ENCODE assay signal across 10 cellular contexts in the genomic region with DNA sequence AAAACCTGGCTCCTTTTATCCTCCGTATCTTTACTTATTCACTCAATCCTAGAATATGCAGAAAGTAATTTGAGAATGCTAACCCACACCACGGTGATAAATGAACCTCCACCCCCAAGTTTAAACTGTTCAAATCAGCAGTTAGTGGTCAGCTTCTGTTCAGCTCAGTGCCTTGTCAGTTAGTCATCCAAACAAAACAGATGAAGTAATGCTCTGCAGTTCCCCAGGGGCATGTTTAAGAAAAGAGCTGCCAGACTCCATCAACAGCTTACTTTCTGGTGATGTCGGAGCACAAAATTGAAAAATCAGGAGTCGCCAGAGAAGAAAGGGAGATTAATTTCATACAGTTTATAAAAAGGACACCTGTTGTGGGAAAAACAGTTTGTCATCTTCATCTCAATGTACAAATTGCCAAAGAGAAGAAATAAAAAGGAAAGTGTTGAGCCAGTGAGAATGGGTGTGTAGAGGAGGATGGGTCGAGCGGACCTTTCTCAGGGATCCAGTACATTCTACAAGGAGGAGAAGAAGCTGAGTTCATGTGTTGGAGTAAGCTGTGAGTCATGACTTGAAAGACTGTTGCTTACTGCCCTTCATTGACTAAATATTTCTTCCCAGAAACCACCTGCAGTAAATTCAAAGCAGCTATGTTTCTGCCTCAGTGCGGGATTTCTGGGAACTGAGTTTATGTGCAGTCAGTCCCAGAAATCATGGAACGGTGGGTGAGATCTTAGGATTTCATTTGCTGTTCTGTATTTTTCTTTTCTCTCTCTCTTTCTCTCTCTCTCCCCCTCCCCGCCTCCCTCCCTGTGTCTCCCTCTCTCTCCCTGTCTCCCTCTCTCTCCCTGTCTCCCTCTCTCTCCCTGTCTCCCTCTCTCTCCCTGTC. TPM values are rescaled to one million over a fixed set of nuclear protein-coding genes. Genes with fewer than 3 reads are reported as not detected.
DNase-seq lines count a peak whose midpoint lies in the region; ATAC-seq and TF ChIP-seq lines count a peak whose summit lies in the region.
"Had no signal": no experiment of that assay in that cellular context is flagged by ENCODE, and none has a peak within 500 bp of the region (broad histone marks: within the 10 kb centered on the region; RNA-seq: fewer than 3 reads in every experiment).

No MANE protein-coding gene starts in this region.

- H3K36me3 Mint-ChIP-seq in stimulated activated memory B cell treated with anti-CD40 and anti-IgM and Interleukin-4, amounts not matched to agents 10 μg/mL and 1 μg/mL and 100 μg/mL, for 72 hours, result no peaks in the 10 kb centered on the region

- no peak overlapping the region for H3K27ac Mint-ChIP-seq in stimulated activated memory B cell treated with anti-CD40 and anti-IgM and Interleukin-4, amounts not matched to agents 10 μg/mL and 1 μg/mL and 100 μg/mL, for 72 hours
- H3K27ac Mint-ChIP-seq: nephron had no signal

- H3K4me1 ChIP-seq in BE2C (peaks cover 43% of the 10 kb centered on the region), Panc1 (ENCODE audit: control insufficient read depth, insufficient read depth, low read length) (peaks cover 100% of the 10 kb centered on the region)

- no peaks in the 10 kb centered on the region for H3K9me3 ChIP-seq in BE2C
- H3K9me3 ChIP-seq in Panc1 (ENCODE audit: control insufficient read depth, insufficient read depth, low read depth, low read length), result no peaks in the 10 kb centered on the region

- intact Hi-C loops in Panc1 (cut with micrococcal nuclease; ENCODE audit: unreplicated experiment), result no loop called here

- H3K27me3 ChIP-seq in BE2C, result no peaks in the 10 kb centered on the region
- H3K27me3 ChIP-seq in Panc1 (ENCODE audit: control insufficient read depth, insufficient read depth, low read length), result no peaks in the 10 kb centered on the region

- peak overlapping the region; percentile 99 for H3K27ac ChIP-seq in Panc1 (ENCODE audit: low read length)

- H3K4me1 Mint-ChIP-seq in stimulated activated memory B cell treated with anti-CD40 and anti-IgM and Interleukin-4, amounts not matched to agents 10 μg/mL and 1 μg/mL and 100 μg/mL, for 72 hours, result peaks cover 35% of the 10 kb centered on the region

- H3K4me3 Mint-ChIP-seq in stimulated activated memory B cell treated with anti-CD40 and anti-IgM and Interleukin-4, amounts not matched to agents 10 μg/mL and 1 μg/mL and 100 μg/mL, for 72 hours, result no peak overlapping the region
- H3K4me3 Mint-ChIP-seq: nephron had no signal

- peak overlapping the region; percentile 23 for H3K4me3 ChIP-seq in BE2C (ENCODE audit: low read depth, low read length)
- peak overlapping the region; percentile 27 to 47 for H3K4me3 ChIP-seq in Panc1 (ENCODE audit: low read depth in 2 of 2, low read length in 2 of 2)

- H3K27me3 Mint-ChIP-seq in stimulated activated memory B cell treated with anti-CD40 and anti-IgM and Interleukin-4, amounts not matched to agents 10 μg/mL and 1 μg/mL and 100 μg/mL, for 72 hours, result no peaks in the 10 kb centered on the region
- H3K27me3 Mint-ChIP-seq: IgD-negative memory B cell had no signal

- DNase-seq in BE2C (peak; percentile 53), Panc1 (ENCODE audit: low read depth, low spot score) (peak; percentile 96), fibroblast of the conjunctiva (ENCODE audit: low read depth) (peak; percentile 90), ureter (ENCODE audit: low spot score) (no peak), NK-92 (lab: John Stamatoyannopoulos, UW; ENCODE audit: unreplicated experiment) (no peak)

- in situ Hi-C loops in Panc1 (cut with HindIII; ENCODE audit: low pct_unique_long_range_greater_than_20kb, low sequenced_read_pairs), result no loop called here

- BruUV-seq in Panc1 (replicated peaks; lab: Mats Ljungman, UMichigan), result TSS peak; percentile 35

- H3K36me3 ChIP-seq in BE2C (no peaks in the 10 kb centered on the region), Panc1 (ENCODE audit: control insufficient read depth, insufficient read depth, low read length) (no peaks in the 10 kb centered on the region; the same call in 1 of the 2 replicates)

- ATAC-seq in GM19438 (IDR thresholded peaks at IDR 0.05; ENCODE audit: low read depth, unreplicated experiment), result peak; percentile 62
- ATAC-seq in HG03432 (IDR thresholded peaks at IDR 0.05; ENCODE audit: unreplicated experiment), result peak; percentile 69
- peak; percentile 76 for ATAC-seq in Panc1
- peak; percentile 82 for ATAC-seq in stimulated activated memory B cell treated with anti-CD40 and anti-IgM and Interleukin-4, amounts not matched to agents 10 μg/mL and 1 μg/mL and 100 μg/mL, for 72 hours

- POLR2A ChIA-PET in Panc1 (lab: Charles Lee), result interaction anchor here (0.6 to 1.3 kb wide), 9 partner anchors 8 to 37 kb away, joined by 3 to 9 read pairs (median 4); no protein-coding TSS in a partner anchor

- no peaks in the 10 kb centered on the region for H3K9me3 Mint-ChIP-seq in stimulated activated memory B cell treated with anti-CD40 and anti-IgM and Interleukin-4, amounts not matched to agents 10 μg/mL and 1 μg/mL and 100 μg/mL, for 72 hours
- H3K9me3 Mint-ChIP-seq: nephron had no signal

- CTCF ChIA-PET in Panc1 (lab: Charles Lee), result interaction anchor here (0.7 to 1.2 kb wide), 2 partner anchors 49 to 164 kb away, joined by 3 read pairs; no protein-coding TSS in a partner anchor

- TF ChIP-seq CTCF in BE2C (IDR thresholded peaks at IDR 0.05; ENCODE audit: low read depth, low read length) (no peak), Panc1 (IDR thresholded peaks at IDR 0.05) (no peak)

RNA-seq across cellular contexts. Expression of gene TRIO, which starts 13.7 kb away (rescaled TPM):
- polyA plus RNA-seq in BE2C (2012; ENCODE audit: insufficient read depth, insufficient read length, low read depth), result 169 TPM
- 349 TPM for total RNA-seq in Panc1 (2021; ENCODE audit: unreplicated experiment)
- polyA plus RNA-seq in Panc1 (2012; ENCODE audit: insufficient read length), result 213 TPM
- 216 TPM for total RNA-seq in ureter

Comparison
In these comparisons a context has a peak if more than half of its experiments do, and no peak if none do; other contexts are left out.
1. DNase-seq: peak in BE2C (single experiment), Panc1 (single experiment) and fibroblast of the conjunctiva (single experiment); none in ureter (single experiment) and NK-92 (single experiment).
2. Peak in every context shown above with its lines, with median percentiles within 50 percentile points of each other: ATAC-seq.